Comparison of ENCODE assay signal across 15 cellular contexts in the genomic region with DNA sequence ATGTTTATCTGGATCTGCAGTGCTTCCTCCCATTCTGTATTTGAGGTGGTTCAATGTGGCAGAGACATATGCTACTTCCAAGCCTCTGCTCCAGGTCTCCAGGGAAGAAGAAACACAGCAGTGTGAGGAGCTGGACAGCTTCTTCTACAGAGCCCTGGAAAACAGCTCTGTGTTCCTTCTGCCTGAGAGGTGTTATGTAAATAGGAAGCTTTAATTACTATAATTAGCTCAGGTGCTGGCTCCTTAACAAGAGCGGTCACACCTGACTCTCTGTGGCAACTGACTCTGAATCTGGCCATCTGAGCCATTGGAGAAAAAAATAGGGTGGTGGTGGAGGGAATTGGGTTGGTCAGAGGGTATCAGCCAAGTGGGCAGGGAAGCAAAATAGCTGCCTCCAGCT.
DNase-seq lines count a peak whose midpoint lies in the region.
"Had no signal": no experiment of that assay in that cellular context is flagged by ENCODE, and none has a peak within 500 bp of the region (broad histone marks: within the 10 kb centered on the region; RNA-seq: fewer than 3 reads in every experiment).

No MANE protein-coding gene starts in this region.

- H3K27ac ChIP-seq in effector memory CD4-positive, alpha-beta T cell (ENCODE audit: insufficient read depth, low read length, poor library complexity, severe bottlenecking), result no peak overlapping the region
- H3K27ac ChIP-seq: HL-60 had no signal

- H3K4me3 ChIP-seq in effector memory CD4-positive, alpha-beta T cell (ENCODE audit: insufficient read depth, low read depth, low read length, poor library complexity, severe bottlenecking), result no peak overlapping the region
- H3K4me3 ChIP-seq in H7 (ENCODE audit: insufficient read depth, low read depth, low read length), result no peak overlapping the region
- H3K4me3 ChIP-seq: HAP-1 had no signal

- no peaks in the 10 kb centered on the region for H3K4me1 ChIP-seq in effector memory CD4-positive, alpha-beta T cell (ENCODE audit: control insufficient read depth, insufficient read depth, low read length, poor library complexity, severe bottlenecking)
- H3K4me1 ChIP-seq: HAP-1 had no signal

- no peaks in the 10 kb centered on the region for H3K36me3 ChIP-seq in effector memory CD4-positive, alpha-beta T cell (ENCODE audit: control insufficient read depth, insufficient read depth, low read length)
- no peaks in the 10 kb centered on the region for H3K36me3 ChIP-seq in H7 (replicated peaks; ENCODE audit: control insufficient read depth, insufficient read depth, low read length)
- H3K36me3 ChIP-seq: HAP-1 had no signal

- DNase-seq in COR-L47 (lab: John Stamatoyannopoulos, UW), result peak; percentile 87
- DNase-seq in NCI-H1417 (lab: John Stamatoyannopoulos, UW), result peak in 2 of 3 experiments; percentile 70 to 90
- peak; percentile 56 for DNase-seq in NCI-H2171 treated with DMSO at 0.1 percent for 48 hours (lab: John Stamatoyannopoulos, UW)
- peak; percentile 89 for DNase-seq in cerebellar cortex (ENCODE audit: low spot score)
- no peak for DNase-seq in effector memory CD4-positive, alpha-beta T cell
- DNase-seq in cardiac septum (ENCODE audit: low spot score), result no peak
- DNase-seq in H7, result no peak
- DNase-seq: CD4-positive, alpha-beta memory T cell; DMS153; DMS79 treated with DMSO at 0.1 percent for 48 hours; EL; GDM1; GOT3 had no signal

- H3K9me3 ChIP-seq in effector memory CD4-positive, alpha-beta T cell (ENCODE audit: control insufficient read depth, low read length), result no peaks in the 10 kb centered on the region
- H3K9me3 ChIP-seq: HAP-1 had no signal

- intact Hi-C loops in cardiac septum (cut with DNase I), result no loop called here

- no peaks in the 10 kb centered on the region for H3K27me3 ChIP-seq in effector memory CD4-positive, alpha-beta T cell (replicated peaks; ENCODE audit: control insufficient read depth, insufficient read depth, low read length, poor library complexity, severe bottlenecking)
- no peaks in the 10 kb centered on the region for H3K27me3 ChIP-seq in H7 (ENCODE audit: control insufficient read depth, insufficient read depth, low read length)

Comparison
In these comparisons a context has a peak if more than half of its experiments do, and no peak if none do; other contexts are left out.
1. DNase-seq: peak in COR-L47 (single experiment), NCI-H1417 (2 of 3), NCI-H2171 treated with DMSO at 0.1 percent for 48 hours (single experiment) and cerebellar cortex (single experiment); none in effector memory CD4-positive, alpha-beta T cell (0 of 3), cardiac septum (single experiment) and H7 (single experiment).